ENCODE assay signal across 20 cellular contexts in genomic region chr20:12345978-12346377, GRCh38.
DNase-seq lines count a peak whose midpoint lies in the region; ATAC-seq and TF ChIP-seq lines count a peak whose summit lies in the region.
"Had no signal": no experiment of that assay in that cellular context is flagged by ENCODE, and none has a peak within 500 bp of the region (broad histone marks: within the 10 kb centered on the region; RNA-seq: fewer than 3 reads in every experiment).

No MANE protein-coding gene starts in this region.

- H3K4me3 ChIP-seq in IMR-90 (ENCODE audit: insufficient read depth, low read depth, low read length) (no peak overlapping the region), PC-9 (no peak overlapping the region), prostate gland (no peak overlapping the region)
- H3K4me3 ChIP-seq: BLaER1 treated with 17β-estradiol and CSF1 and Interleukin-3, amounts not matched to agents 10 nM and 100 nM; GM12878; GM23248; HAP-1 had no signal

- no peak overlapping the region for H2BK120ac ChIP-seq in IMR-90 (ENCODE audit: low read depth, low read length)

- no peak overlapping the region for H4K8ac ChIP-seq in IMR-90 (ENCODE audit: low read depth in 2 of 2, low read length in 2 of 2)

- no peaks in the 10 kb centered on the region for H3K79me1 ChIP-seq in IMR-90 (ENCODE audit: low read depth in 1 of 2, low read length in 2 of 2)

- H3K56ac ChIP-seq in IMR-90 (ENCODE audit: extremely low read depth, insufficient read depth, low read length), result no peak overlapping the region

- H2BK20ac ChIP-seq in IMR-90 (ENCODE audit: low read depth, low read length), result no peak overlapping the region

- in situ Hi-C loops in IMR-90 (cut with MboI; ENCODE audit: low sequenced_read_pairs), result no loop called here

- no peak overlapping the region for H3K14ac ChIP-seq in IMR-90 (replicated peaks; ENCODE audit: low read depth, low read length)

- no peak overlapping the region for H2AK9ac ChIP-seq in IMR-90 (replicated peaks; ENCODE audit: low read depth, low read length, poor library complexity)

- H2AFZ ChIP-seq in IMR-90 (replicated peaks; ENCODE audit: low read length, poor library complexity) (no peak overlapping the region), PC-9 (no peak overlapping the region)
- H2AFZ ChIP-seq: GM23248 had no signal

- TF ChIP-seq RAD21 in IMR-90 (IDR thresholded peaks at IDR 0.05; ENCODE audit: low read length), result no peak

- DNase-seq in IMR-90 (no peak), PC-9 (no peak), epithelial cell of prostate (ENCODE audit: low read depth, low spot score) (no peak), prostate gland (ENCODE audit: low spot score) (no peak), inferior parietal cortex (ENCODE audit: extremely low spot score) (no peak), HK-2 (ENCODE audit: unreplicated experiment) (no peak)
- DNase-seq: ACHN; AML-193; BE2C; CD4-positive, alpha-beta T cell; CD8-positive, alpha-beta memory T cell; DMS 273 treated with DMSO at 0.1 percent for 48 hours; DMS79; EL; GDM1; GM23248; HFFc6 had no signal

- no peak overlapping the region for H3K4me2 ChIP-seq in IMR-90 (ENCODE audit: low read depth, low read length)
- H3K4me2 ChIP-seq in PC-9, result no peak overlapping the region
- H3K4me2 ChIP-seq: BLaER1 treated with 17β-estradiol and CSF1 and Interleukin-3, amounts not matched to agents 10 nM and 100 nM had no signal

- no peak overlapping the region for H3K4ac ChIP-seq in IMR-90 (ENCODE audit: low read depth, low read length)

- no peak overlapping the region for H4K5ac ChIP-seq in IMR-90 (ENCODE audit: low read depth, low read length)

- no peak overlapping the region for H3K9ac ChIP-seq in IMR-90 (ENCODE audit: low read depth, low read length)
- H3K9ac ChIP-seq: BLaER1 treated with 17β-estradiol and CSF1 and Interleukin-3, amounts not matched to agents 10 nM and 100 nM; GM23248 had no signal

- TF ChIP-seq CTCF in IMR-90 (conservative IDR thresholded peaks at IDR 0.05; ENCODE audit: low read depth, low read length) (no peak), PC-9 (conservative IDR thresholded peaks at IDR 0.05) (no peak), prostate gland (IDR thresholded peaks at IDR 0.05) (no peak)

- 0 out of 2 replicates have a peak, but pooled peaks cover 5% of the 10 kb centered on the region for H3K9me2 ChIP-seq in PC-9 (ENCODE audit: insufficient read depth)

- BruUV-seq in IMR-90 (replicated peaks; lab: Mats Ljungman, UMichigan) (no TSS peak), PC-9 (replicated peaks; lab: Mats Ljungman, UMichigan) (TSS peak; percentile 52)

- H3K9me1 ChIP-seq in IMR-90 (ENCODE audit: insufficient read depth, low read length), result no peaks in the 10 kb centered on the region

- H3K27ac ChIP-seq in IMR-90 (ENCODE audit: insufficient read depth, low read length) (no peak overlapping the region), PC-9 (no peak overlapping the region), epithelial cell of prostate (peak overlapping the region; percentile 50), prostate gland (no peak overlapping the region)
- H3K27ac ChIP-seq: BLaER1 treated with 17β-estradiol and CSF1 and Interleukin-3, amounts not matched to agents 10 nM and 100 nM; GM23248 had no signal

- H3K4me1 ChIP-seq in IMR-90 (ENCODE audit: control insufficient read depth, insufficient read depth, low read length) (no peaks in the 10 kb centered on the region), PC-9 (replicated peaks; ENCODE audit: insufficient read depth) (no peaks in the 10 kb centered on the region), prostate gland (replicated peaks) (no peaks in the 10 kb centered on the region)
- H3K4me1 ChIP-seq: BE2C, HAP-1 had no signal

- intact Hi-C loops in IMR-90 (cut with micrococcal nuclease) (no loop called here), PC-9 (cut with micrococcal nuclease; ENCODE audit: unreplicated experiment) (no loop called here), prostate gland (cut with DNase I) (no loop called here)

- no peak overlapping the region for H2AK5ac ChIP-seq in IMR-90 (ENCODE audit: low read depth, low read length)

- H4K91ac ChIP-seq in IMR-90 (ENCODE audit: insufficient read depth, low read depth, low read length), result no peak overlapping the region

- ATAC-seq in IMR-90 (ENCODE audit: low read depth), result no peak
- ATAC-seq: GM12878 had no signal

- H2BK15ac ChIP-seq in IMR-90 (ENCODE audit: low read depth, low read length), result no peak overlapping the region

- no peak overlapping the region for H3K23ac ChIP-seq in IMR-90 (ENCODE audit: low read depth, low read length)

- no CpG with 5 or more reads among the region's 2 CpGs for WGBS in IMR-90 (ENCODE audit: extremely low coverage in 2 of 2, insufficient read length in 1 of 2), 2 experiments
- WGBS in prostate gland, result 92% methylated on average over 2 of the region's 2 CpGs

- POLR2A ChIA-PET in IMR-90 (lab: Charles Lee; ENCODE audit: unreplicated experiment), result no interaction called here
- POLR2A ChIA-PET in PC-9 (lab: Charles Lee; ENCODE audit: unreplicated experiment), result interaction anchor here (0.7 kb wide), 1 partner anchor 610 kb away, joined by 4 read pairs; no protein-coding TSS in a partner anchor

- dilution Hi-C loops in IMR-90 (cut with HindIII; ENCODE audit: low sequenced_read_pairs, unreplicated experiment), result no loop called here

- H3K36me3 ChIP-seq in IMR-90 (ENCODE audit: control insufficient read depth, insufficient read depth, low read length) (no peaks in the 10 kb centered on the region), PC-9 (ENCODE audit: low read depth) (no peaks in the 10 kb centered on the region), prostate gland (no peaks in the 10 kb centered on the region)
- H3K36me3 ChIP-seq: BE2C; BLaER1 treated with 17β-estradiol and CSF1 and Interleukin-3, amounts not matched to agents 10 nM and 100 nM; HAP-1 had no signal

- H3K18ac ChIP-seq in IMR-90 (ENCODE audit: low read depth, low read length), result no peak overlapping the region

- H3K9me3 ChIP-seq in IMR-90 (ENCODE audit: control insufficient read depth, insufficient read depth, low read length) (no peaks in the 10 kb centered on the region), PC-9 (ENCODE audit: insufficient read depth, low read depth) (no peaks in the 10 kb centered on the region), prostate gland (no peaks in the 10 kb centered on the region)
- H3K9me3 ChIP-seq: BE2C; BLaER1 treated with 17β-estradiol and CSF1 and Interleukin-3, amounts not matched to agents 10 nM and 100 nM; HAP-1 had no signal

- H3F3A ChIP-seq in PC-9 (ENCODE audit: insufficient read depth, low read depth), result no peaks in the 10 kb centered on the region

- H4K20me1 ChIP-seq in IMR-90 (ENCODE audit: insufficient read depth, low read length), result no peaks in the 10 kb centered on the region
- H4K20me1 ChIP-seq in PC-9 (ENCODE audit: insufficient read depth), result no peaks in the 10 kb centered on the region
- H4K20me1 ChIP-seq: BLaER1 treated with 17β-estradiol and CSF1 and Interleukin-3, amounts not matched to agents 10 nM and 100 nM had no signal

- TF ChIP-seq POLR2A in IMR-90 (IDR thresholded peaks at IDR 0.05; ENCODE audit: low read depth, low read length) (no peak), prostate gland (IDR thresholded peaks at IDR 0.05) (no peak)

- no peak overlapping the region for H2BK5ac ChIP-seq in IMR-90 (ENCODE audit: low read depth, low read length, poor library complexity, severe bottlenecking)

- H3K79me2 ChIP-seq in PC-9 (ENCODE audit: low read depth), result no peaks in the 10 kb centered on the region

- CTCF ChIA-PET in IMR-90 (lab: Yijun Ruan, JAX) (no interaction called here), PC-9 (lab: Charles Lee) (no interaction called here)

- no peaks in the 10 kb centered on the region for H3K27me3 ChIP-seq in IMR-90 (ENCODE audit: control insufficient read depth, insufficient read depth, low read length)
- no peaks in the 10 kb centered on the region for H3K27me3 ChIP-seq in PC-9 (ENCODE audit: insufficient read depth, low read depth)
- H3K27me3 ChIP-seq in prostate gland (replicated peaks; ENCODE audit: insufficient read depth), result no peaks in the 10 kb centered on the region
- H3K27me3 ChIP-seq: BE2C; BLaER1 treated with 17β-estradiol and CSF1 and Interleukin-3, amounts not matched to agents 10 nM and 100 nM had no signal

TF ChIP-seq in IMR-90, 13 proteins besides CTCF, POLR2A, EP300 and RAD21:
- peak; percentile 98 for TF ChIP-seq MAFK (IDR thresholded peaks at IDR 0.05; ENCODE audit: low read depth, low read length)
- no peak for TF ChIP-seq SMC3 (IDR thresholded peaks at IDR 0.05; ENCODE audit: low read depth, low read length)
